Comparison of ENCODE assay signal across 9 cellular contexts in genomic region chr6:55142610-55143009, GRCh38. TPM values are rescaled to one million over a fixed set of nuclear protein-coding genes. Genes with fewer than 3 reads are reported as not detected.
"Had no signal": no experiment of that assay in that cellular context is flagged by ENCODE, and none has a peak within 500 bp of the region (broad histone marks: within the 10 kb centered on the region; RNA-seq: fewer than 3 reads in every experiment).

No MANE protein-coding gene starts in this region.

- H3K4me3 ChIP-seq: GM12878 had no signal

- FAIRE-seq: G401.6, GM12878, GM12891, GM12892, GM18507, GM19239 had no signal

- DNase-seq: GDM1, GF-D8 had no signal

- ATAC-seq: GM12878 had no signal

RNA-seq across cellular contexts. Expression of gene HCRTR2, which starts 31.7 kb away (rescaled TPM):
- total RNA-seq: G401, GM12878 had no signal
